In genomic region chr6:132244744-132245143, GRCh38 we compare ENCODE assay signal across 9 cellular contexts.
"Had no signal": no experiment of that assay in that cellular context is flagged by ENCODE, and none has a peak within 500 bp of the region (broad histone marks: within the 10 kb centered on the region; RNA-seq: fewer than 3 reads in every experiment).

No MANE protein-coding gene starts in this region.

- H3K9me3 ChIP-seq: HAP-1 had no signal

- H3K27ac ChIP-seq: GM23248, HL-60 had no signal

- H3K27ac Mint-ChIP-seq: HFFc6, IgD-negative memory B cell had no signal

- H3K9ac ChIP-seq: GM23248 had no signal

- H3K4me3 ChIP-seq: GM23248, HAP-1 had no signal

- H3K36me3 ChIP-seq: HAP-1 had no signal

- H3K9me3 Mint-ChIP-seq: HFFc6, IgD-negative memory B cell had no signal

- H2AFZ ChIP-seq: GM23248 had no signal

- ATAC-seq: HCT116 had no signal

- DNase-seq: GM23248, GOT3, H7, HFFc6, KG1 had no signal

- H3K4me3 Mint-ChIP-seq: HFFc6, IgD-negative memory B cell had no signal

- H3K4me1 ChIP-seq: HAP-1 had no signal
